Comparison of ENCODE assay signal across 19 cellular contexts in the genomic region with DNA sequence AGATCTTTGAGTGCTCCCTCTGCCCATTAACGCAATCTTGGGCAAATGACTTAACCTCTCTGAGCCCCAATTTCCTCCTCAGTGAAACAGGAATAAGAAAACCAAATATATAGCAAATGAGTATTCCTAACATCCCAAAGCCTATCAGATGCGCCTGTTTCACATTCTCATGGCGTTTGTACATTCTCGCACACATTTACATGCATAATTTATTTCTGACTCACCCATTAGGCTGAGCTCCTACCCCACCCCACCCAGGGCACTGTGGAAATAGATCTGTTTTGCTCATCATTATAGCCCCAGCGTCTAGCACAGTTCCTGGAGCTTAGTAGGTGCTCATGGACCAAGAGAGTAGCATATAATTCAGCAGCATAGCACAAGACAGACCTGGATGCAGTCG.
DNase-seq lines count a peak whose midpoint lies in the region; ATAC-seq and TF ChIP-seq lines count a peak whose summit lies in the region.
"Had no signal": no experiment of that assay in that cellular context is flagged by ENCODE, and none has a peak within 500 bp of the region (broad histone marks: within the 10 kb centered on the region; RNA-seq: fewer than 3 reads in every experiment).

No MANE protein-coding gene starts in this region.

- H3K9me3 Mint-ChIP-seq in HFFc6: no peaks in the 10 kb centered on the region
- H3K9me3 Mint-ChIP-seq: activated CD4-positive, alpha-beta T cell treated with anti-CD3 and anti-CD28 coated beads, Interleukin-2, amount 10 ng/mL, durations not matched to agents 7 days and 5 days; activated naive CD8-positive, alpha-beta T cell treated with anti-CD3 and anti-CD28 coated beads, Interleukin-2, amount 10 ng/mL, durations not matched to agents 7 days and 5 days; activated T-cell treated with anti-CD3 and anti-CD28 coated beads, Interleukin-2, amount 50 U/mL, for 24 hours; CD8-positive, alpha-beta T cell; IgD-negative memory B cell had no signal

- peaks cover 1% of the 10 kb centered on the region; the same call in 1 of the 2 replicates for H3K27me3 Mint-ChIP-seq in HFFc6 (ENCODE audit: insufficient read depth)
- H3K27me3 Mint-ChIP-seq: activated CD4-positive, alpha-beta T cell treated with anti-CD3 and anti-CD28 coated beads, Interleukin-2, amount 10 ng/mL, durations not matched to agents 7 days and 5 days; activated T-cell treated with anti-CD3 and anti-CD28 coated beads, Interleukin-2, amount 50 U/mL, for 24 hours; IgD-negative memory B cell had no signal

- peak overlapping the region; percentile 97 for H3K27ac Mint-ChIP-seq in HFFc6
- H3K27ac Mint-ChIP-seq: activated CD4-positive, alpha-beta T cell treated with anti-CD3 and anti-CD28 coated beads, Interleukin-2, amount 10 ng/mL, durations not matched to agents 7 days and 5 days; activated naive CD8-positive, alpha-beta T cell treated with anti-CD3 and anti-CD28 coated beads, Interleukin-2, amount 10 ng/mL, durations not matched to agents 7 days and 5 days; activated T-cell treated with anti-CD3 and anti-CD28 coated beads, Interleukin-2, amount 50 U/mL, for 24 hours; CD8-positive, alpha-beta T cell; IgD-negative memory B cell had no signal

- H3K9me3 ChIP-seq in fibroblast of lung (ENCODE audit: control insufficient read depth, insufficient read depth, low read depth, low read length): no peaks in the 10 kb centered on the region
- H3K9me3 ChIP-seq: neutrophil, thyroid gland had no signal

- peaks cover 10% of the 10 kb centered on the region for H3K4me1 ChIP-seq in fibroblast of lung (ENCODE audit: control insufficient read depth, extremely low read depth, insufficient read depth, low read length)

- no peaks in the 10 kb centered on the region for H3K36me3 ChIP-seq in fibroblast of lung (ENCODE audit: control insufficient read depth, insufficient read depth, low read length)
- H3K36me3 ChIP-seq: neutrophil, thyroid gland had no signal

- no peak for TF ChIP-seq CTCF in HFFc6 (IDR thresholded peaks at IDR 0.05)
- no peak for TF ChIP-seq CTCF in fibroblast of lung (conservative IDR thresholded peaks at IDR 0.05 in 1 of 2, IDR thresholded peaks at IDR 0.05 in 1 of 2; ENCODE audit: low read depth in 1 of 2, low read length in 2 of 2)
- no peak for TF ChIP-seq CTCF in retinal pigment epithelial cell (conservative IDR thresholded peaks at IDR 0.05; ENCODE audit: low read depth, low read length)

- H3K4me3 Mint-ChIP-seq in HFFc6: peak overlapping the region; percentile 35
- H3K4me3 Mint-ChIP-seq: activated CD4-positive, alpha-beta T cell treated with anti-CD3 and anti-CD28 coated beads, Interleukin-2, amount 10 ng/mL, durations not matched to agents 7 days and 5 days; activated naive CD8-positive, alpha-beta T cell treated with anti-CD3 and anti-CD28 coated beads, Interleukin-2, amount 10 ng/mL, durations not matched to agents 7 days and 5 days; activated T-cell treated with anti-CD3 and anti-CD28 coated beads, Interleukin-2, amount 50 U/mL, for 24 hours; CD8-positive, alpha-beta T cell had no signal

- no peak overlapping the region for H2AFZ ChIP-seq in fibroblast of lung (ENCODE audit: low read length)

- H4K20me1 ChIP-seq in fibroblast of lung (ENCODE audit: control insufficient read depth, extremely low read depth, insufficient read depth, low read length): no peaks in the 10 kb centered on the region

- H3K9ac ChIP-seq in fibroblast of lung (ENCODE audit: insufficient read depth, low read length): no peak overlapping the region

- no peak overlapping the region for H3K4me2 ChIP-seq in fibroblast of lung (ENCODE audit: extremely low read depth, insufficient read depth, low read length)

- DNase-seq in HFFc6: peak; percentile 82
- DNase-seq in SW480 (ENCODE audit: low spot score): peak; percentile 6
- peak; percentile 13 to 88 for DNase-seq in fibroblast of lung (ENCODE audit: low read depth in 2 of 2)
- DNase-seq in retinal pigment epithelial cell (ENCODE audit: low read depth): peak; percentile 10
- no peak for DNase-seq in AML-193 (lab: John Stamatoyannopoulos, UW)
- DNase-seq in OCI-M1 (lab: John Stamatoyannopoulos, UW): no peak
- DNase-seq: activated CD4-positive, alpha-beta T cell treated with anti-CD3 and anti-CD28 coated beads, Interleukin-2, amount 10 ng/mL, durations not matched to agents 7 days and 5 days; activated naive CD8-positive, alpha-beta T cell treated with anti-CD3 and anti-CD28 coated beads, Interleukin-2, amount 10 ng/mL, durations not matched to agents 7 days and 5 days; activated T-cell treated with anti-CD3 and anti-CD28 coated beads, Interleukin-2, amount 50 U/mL, for 24 hours; CD8-positive, alpha-beta T cell; H7; kidney glomerular epithelial cell; NCI-H1092 treated with DMSO at 0.1 percent for 48 hours; SHP77 had no signal

- H3K36me3 Mint-ChIP-seq in HFFc6 (ENCODE audit: low read depth): no peaks in the 10 kb centered on the region
- H3K36me3 Mint-ChIP-seq: activated naive CD8-positive, alpha-beta T cell treated with anti-CD3 and anti-CD28 coated beads, Interleukin-2, amount 10 ng/mL, durations not matched to agents 7 days and 5 days; CD8-positive, alpha-beta T cell; IgD-negative memory B cell had no signal

- peaks cover 88% of the 10 kb centered on the region for H3K4me1 Mint-ChIP-seq in HFFc6 (ENCODE audit: low read depth)
- H3K4me1 Mint-ChIP-seq: activated CD4-positive, alpha-beta T cell treated with anti-CD3 and anti-CD28 coated beads, Interleukin-2, amount 10 ng/mL, durations not matched to agents 7 days and 5 days; activated naive CD8-positive, alpha-beta T cell treated with anti-CD3 and anti-CD28 coated beads, Interleukin-2, amount 10 ng/mL, durations not matched to agents 7 days and 5 days; IgD-negative memory B cell had no signal

- ATAC-seq in GM19351 (IDR thresholded peaks at IDR 0.05; ENCODE audit: unreplicated experiment): no peak
- ATAC-seq: CD8-positive, alpha-beta T cell had no signal

- H3K79me2 ChIP-seq in fibroblast of lung (ENCODE audit: control insufficient read depth, insufficient read depth, low read length): no peaks in the 10 kb centered on the region

- no peak overlapping the region for H3K27ac ChIP-seq in fibroblast of lung (ENCODE audit: insufficient read depth, low read length)
- H3K27ac ChIP-seq: neutrophil, skin epidermis had no signal

- no peaks in the 10 kb centered on the region for H3K27me3 ChIP-seq in fibroblast of lung (ENCODE audit: control insufficient read depth, insufficient read depth, low read length)
- H3K27me3 ChIP-seq: neutrophil, thyroid gland had no signal

- H3K4me3 ChIP-seq in fibroblast of lung (replicated peaks in 1 of 4; ENCODE audit: control extremely low read depth in 1 of 4, insufficient read depth in 1 of 4, low read depth in 3 of 4, low read length in 4 of 4) (no peak overlapping the region), retinal pigment epithelial cell (ENCODE audit: low read length) (no peak overlapping the region)
- H3K4me3 ChIP-seq: skin epidermis, thyroid gland had no signal

Comparison
In these comparisons a context has a peak if more than half of its experiments do, and no peak if none do; other contexts are left out.
1. DNase-seq: peak in HFFc6 (single experiment), SW480 (single experiment), fibroblast of lung (2 of 2) and retinal pigment epithelial cell (single experiment); none in AML-193 (0 of 2) and OCI-M1 (single experiment).